2 cellular contexts compared by ENCODE assay signal in the genomic region with DNA sequence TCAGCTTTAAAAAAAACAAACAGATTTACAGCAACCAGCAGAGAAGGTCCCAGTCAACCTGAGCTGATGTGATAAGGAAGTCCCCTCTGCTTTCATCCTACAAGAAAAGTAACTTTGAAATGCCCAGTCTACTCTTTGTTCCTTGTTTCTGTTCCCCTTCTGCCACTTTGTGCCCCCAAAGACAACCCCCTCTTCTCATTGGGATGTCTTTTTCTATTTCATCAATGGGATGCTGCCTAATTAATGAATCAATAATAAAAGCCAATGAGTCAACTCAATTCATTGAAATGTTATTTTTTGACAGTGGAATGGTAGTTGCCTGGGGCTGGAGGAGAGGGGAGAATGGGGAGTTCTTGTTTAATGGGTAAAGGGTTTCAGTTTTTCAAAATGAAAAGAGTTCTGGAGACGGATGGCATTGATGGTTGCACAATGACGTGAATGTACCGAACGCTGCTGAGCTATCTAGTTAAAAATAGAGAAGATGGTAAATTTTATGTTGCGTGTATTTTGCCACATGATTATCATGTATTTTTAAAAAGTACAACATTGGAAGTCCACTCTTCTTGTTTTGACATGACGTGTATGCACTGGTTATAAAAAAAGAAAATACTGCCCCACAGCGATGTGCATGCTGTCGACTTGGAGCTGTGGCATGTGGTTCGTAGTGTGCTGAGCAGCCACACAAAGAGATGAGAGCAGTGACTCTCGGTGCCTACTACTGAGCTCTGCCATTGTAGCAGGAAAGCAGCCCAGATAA.
TF ChIP-seq lines count a peak whose summit lies in the region.

No MANE protein-coding gene starts in this region.

TF ChIP-seq in GM12878, 131 proteins besides CTCF, POLR2A, EP300 and RAD21 (continues in another document):
- peak; percentile 71; the same call in 1 of the 2 replicates for TF ChIP-seq FOXM1 (IDR thresholded peaks at IDR 0.05; ENCODE audit: low read depth, low read length)
- TF ChIP-seq JUNB (IDR thresholded peaks at IDR 0.05): peak; percentile 57
- TF ChIP-seq PAX5 (IDR thresholded peaks at IDR 0.05; ENCODE audit: borderline replicate concordance, low read depth, low read length): peak; percentile 64; the same call in 1 of the 2 replicates
- TF ChIP-seq DPF2 (IDR thresholded peaks at IDR 0.05): peak; percentile 95
- peak; percentile 82 for TF ChIP-seq ATF2 (IDR thresholded peaks at IDR 0.05; ENCODE audit: low read length)
- peak; percentile 65; the same call in 1 of the 2 replicates for TF ChIP-seq SMARCA5 (IDR thresholded peaks at IDR 0.05)
- TF ChIP-seq MTA3 (IDR thresholded peaks at IDR 0.05; ENCODE audit: borderline replicate concordance, low read length): peak; percentile 92
- TF ChIP-seq CREM (IDR thresholded peaks at IDR 0.05; ENCODE audit: low read depth): peak; percentile 74
- peak; percentile 89; the same call in 1 of the 2 replicates for TF ChIP-seq ASH2L (IDR thresholded peaks at IDR 0.05; ENCODE audit: borderline replicate concordance, low read depth)
- TF ChIP-seq, protein P1, sequence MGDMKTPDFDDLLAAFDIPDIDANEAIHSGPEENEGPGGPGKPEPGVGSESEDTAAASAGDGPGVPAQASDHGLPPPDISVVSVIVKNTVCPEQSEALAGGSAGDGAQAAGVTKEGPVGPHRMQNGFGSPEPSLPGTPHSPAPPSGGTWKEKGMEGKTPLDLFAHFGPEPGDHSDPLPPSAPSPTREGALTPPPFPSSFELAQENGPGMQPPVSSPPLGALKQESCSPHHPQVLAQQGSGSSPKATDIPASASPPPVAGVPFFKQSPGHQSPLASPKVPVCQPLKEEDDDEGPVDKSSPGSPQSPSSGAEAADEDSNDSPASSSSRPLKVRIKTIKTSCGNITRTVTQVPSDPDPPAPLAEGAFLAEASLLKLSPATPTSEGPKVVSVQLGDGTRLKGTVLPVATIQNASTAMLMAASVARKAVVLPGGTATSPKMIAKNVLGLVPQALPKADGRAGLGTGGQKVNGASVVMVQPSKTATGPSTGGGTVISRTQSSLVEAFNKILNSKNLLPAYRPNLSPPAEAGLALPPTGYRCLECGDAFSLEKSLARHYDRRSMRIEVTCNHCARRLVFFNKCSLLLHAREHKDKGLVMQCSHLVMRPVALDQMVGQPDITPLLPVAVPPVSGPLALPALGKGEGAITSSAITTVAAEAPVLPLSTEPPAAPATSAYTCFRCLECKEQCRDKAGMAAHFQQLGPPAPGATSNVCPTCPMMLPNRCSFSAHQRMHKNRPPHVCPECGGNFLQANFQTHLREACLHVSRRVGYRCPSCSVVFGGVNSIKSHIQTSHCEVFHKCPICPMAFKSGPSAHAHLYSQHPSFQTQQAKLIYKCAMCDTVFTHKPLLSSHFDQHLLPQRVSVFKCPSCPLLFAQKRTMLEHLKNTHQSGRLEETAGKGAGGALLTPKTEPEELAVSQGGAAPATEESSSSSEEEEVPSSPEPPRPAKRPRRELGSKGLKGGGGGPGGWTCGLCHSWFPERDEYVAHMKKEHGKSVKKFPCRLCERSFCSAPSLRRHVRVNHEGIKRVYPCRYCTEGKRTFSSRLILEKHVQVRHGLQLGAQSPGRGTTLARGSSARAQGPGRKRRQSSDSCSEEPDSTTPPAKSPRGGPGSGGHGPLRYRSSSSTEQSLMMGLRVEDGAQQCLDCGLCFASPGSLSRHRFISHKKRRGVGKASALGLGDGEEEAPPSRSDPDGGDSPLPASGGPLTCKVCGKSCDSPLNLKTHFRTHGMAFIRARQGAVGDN (IDR thresholded peaks at IDR 0.05): peak; percentile 94
- peak; percentile 65; the same call in 1 of the 2 replicates for TF ChIP-seq BCL11A (IDR thresholded peaks at IDR 0.05; ENCODE audit: low read depth, low read length)
- TF ChIP-seq ZNF217 (IDR thresholded peaks at IDR 0.05): no peak
- peak; percentile 89 for TF ChIP-seq CREB1 (IDR thresholded peaks at IDR 0.05; ENCODE audit: low read depth)
- peak; percentile 40 for TF ChIP-seq RUNX3 (IDR thresholded peaks at IDR 0.05; ENCODE audit: low read length)
- 0 out of 2 replicates have a peak, but pooled peaks have one; percentile 82 for TF ChIP-seq ZNF592 (IDR thresholded peaks at IDR 0.05)
- TF ChIP-seq ATF3 (IDR thresholded peaks at IDR 0.05; ENCODE audit: borderline replicate concordance, extremely low read depth, low read depth, low read length): no peak
- peak; percentile 36; the same call in 1 of the 2 replicates for TF ChIP-seq ZBED1 (IDR thresholded peaks at IDR 0.05; ENCODE audit: borderline replicate concordance)

TF ChIP-seq in HEK293T, 16 proteins besides CTCF, POLR2A, EP300 and RAD21:
- TF ChIP-seq TARDBP (IDR thresholded peaks at IDR 0.05) (no peak), L3MBTL2 (conservative IDR thresholded peaks at IDR 0.05) (no peak), NFRKB (IDR thresholded peaks at IDR 0.05) (no peak), CTBP1 (IDR thresholded peaks at IDR 0.05; ENCODE audit: borderline replicate concordance) (no peak), LEF1 (IDR thresholded peaks at IDR 0.05; ENCODE audit: borderline replicate concordance) (no peak), HDGF (IDR thresholded peaks at IDR 0.05; ENCODE audit: borderline replicate concordance) (no peak), SUZ12 (IDR thresholded peaks at IDR 0.05) (no peak), BHLHE40 (IDR thresholded peaks at IDR 0.05; ENCODE audit: borderline replicate concordance) (no peak), ELF4 (IDR thresholded peaks at IDR 0.05) (no peak), FOXK2 (IDR thresholded peaks at IDR 0.05) (no peak), FOXA1 (IDR thresholded peaks at IDR 0.05) (no peak)
- TF ChIP-seq, protein P2, sequence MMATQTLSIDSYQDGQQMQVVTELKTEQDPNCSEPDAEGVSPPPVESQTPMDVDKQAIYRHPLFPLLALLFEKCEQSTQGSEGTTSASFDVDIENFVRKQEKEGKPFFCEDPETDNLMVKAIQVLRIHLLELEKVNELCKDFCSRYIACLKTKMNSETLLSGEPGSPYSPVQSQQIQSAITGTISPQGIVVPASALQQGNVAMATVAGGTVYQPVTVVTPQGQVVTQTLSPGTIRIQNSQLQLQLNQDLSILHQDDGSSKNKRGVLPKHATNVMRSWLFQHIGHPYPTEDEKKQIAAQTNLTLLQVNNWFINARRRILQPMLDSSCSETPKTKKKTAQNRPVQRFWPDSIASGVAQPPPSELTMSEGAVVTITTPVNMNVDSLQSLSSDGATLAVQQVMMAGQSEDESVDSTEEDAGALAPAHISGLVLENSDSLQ (IDR thresholded peaks at IDR 0.05): no peak
